8 cellular contexts compared by ENCODE assay signal in the genomic region with DNA sequence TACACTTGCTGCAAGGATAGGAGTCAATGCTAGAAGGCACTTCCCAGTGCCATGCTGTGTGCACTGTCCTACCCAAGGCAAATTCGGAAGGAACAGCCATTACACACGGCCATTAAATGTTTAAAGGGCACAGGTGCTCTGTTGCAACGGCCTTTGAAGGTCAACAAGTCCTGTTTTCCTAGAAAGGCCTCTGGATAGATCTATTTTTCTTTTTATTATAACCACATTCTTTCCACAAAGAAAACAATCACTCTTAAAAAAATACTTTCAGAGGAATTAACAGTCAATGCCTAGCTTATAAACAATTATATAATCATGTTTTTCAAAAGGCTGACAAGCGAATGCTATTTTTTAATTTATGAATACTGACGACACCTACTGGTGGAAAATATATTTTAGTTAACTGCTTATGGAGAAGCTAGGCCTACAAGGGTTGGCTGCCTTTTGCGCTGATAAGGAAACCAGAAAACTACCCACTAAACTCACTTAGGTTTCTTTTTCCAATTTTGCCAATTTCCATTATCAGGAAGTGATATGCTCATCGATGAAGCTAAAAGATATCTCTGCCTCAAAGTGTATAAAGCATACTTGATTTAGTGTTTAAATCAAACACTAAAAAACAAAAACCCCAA. TPM values are rescaled to one million over a fixed set of nuclear protein-coding genes. Genes with fewer than 3 reads are reported as not detected.
A peak's percentile ranks its signal among the peaks of the same experiment; 100 is the strongest.
DNase-seq lines count a peak whose midpoint lies in the region; ATAC-seq and TF ChIP-seq lines count a peak whose summit lies in the region.

No MANE protein-coding gene starts in this region.

- no peaks in the 10 kb centered on the region for H3K27me3 Mint-ChIP-seq in activated CD4-positive, alpha-beta T cell treated with anti-CD3 and anti-CD28 coated beads, Interleukin-2, amount 10 ng/mL, durations not matched to agents 24 days and 14 days
- H3K27me3 Mint-ChIP-seq in T-helper 2 cell treated with Interferon-gamma antibody and Interleukin-4, amounts not matched to agents 5 μg/mL and 100 μg/mL, for 36 hours (ENCODE audit: low read depth) = no peaks in the 10 kb centered on the region

- no peaks in the 10 kb centered on the region for H3K9me3 Mint-ChIP-seq in activated CD4-positive, alpha-beta T cell treated with anti-CD3 and anti-CD28 coated beads, Interleukin-2, amount 10 ng/mL, durations not matched to agents 24 days and 14 days
- no peaks in the 10 kb centered on the region for H3K9me3 Mint-ChIP-seq in T-helper 2 cell treated with Interferon-gamma antibody and Interleukin-4, amounts not matched to agents 5 μg/mL and 100 μg/mL, for 36 hours

- no peaks in the 10 kb centered on the region for H3K27me3 ChIP-seq in endocrine pancreas (ENCODE audit: control insufficient read depth, insufficient read depth, low read length)
- no peaks in the 10 kb centered on the region for H3K27me3 ChIP-seq in uterus

- H3K36me3 Mint-ChIP-seq in activated CD4-positive, alpha-beta T cell treated with anti-CD3 and anti-CD28 coated beads, Interleukin-2, amount 10 ng/mL, durations not matched to agents 24 days and 14 days (ENCODE audit: low read depth) = peaks cover 42% of the 10 kb centered on the region
- peaks cover 38% of the 10 kb centered on the region for H3K36me3 Mint-ChIP-seq in T-helper 2 cell treated with Interferon-gamma antibody and Interleukin-4, amounts not matched to agents 5 μg/mL and 100 μg/mL, for 36 hours (ENCODE audit: low read depth)

- H3K4me1 Mint-ChIP-seq in activated CD4-positive, alpha-beta T cell treated with anti-CD3 and anti-CD28 coated beads, Interleukin-2, amount 10 ng/mL, durations not matched to agents 24 days and 14 days = peaks cover 59% of the 10 kb centered on the region
- peaks cover 58% of the 10 kb centered on the region for H3K4me1 Mint-ChIP-seq in T-helper 2 cell treated with Interferon-gamma antibody and Interleukin-4, amounts not matched to agents 5 μg/mL and 100 μg/mL, for 36 hours (ENCODE audit: low read depth)

- ATAC-seq in GM19463 (IDR thresholded peaks at IDR 0.05; ENCODE audit: unreplicated experiment) = no peak

- intact Hi-C loops in activated CD4-positive, alpha-beta T cell treated with anti-CD3 and anti-CD28 coated beads, Interleukin-2, amount 10 ng/mL, durations not matched to agents 24 days and 14 days (cut with micrococcal nuclease) = loop anchor here (1.0 to 5.0 kb wide), 6 partner anchors 41 to 242 kb away; a partner anchor contains a TSS
- intact Hi-C loops in uterus (cut with DNase I; ENCODE audit: low total_unique reads) = no loop called here

- peak overlapping the region; percentile 78 to 82 for H3K27ac ChIP-seq in uterus

- H3K4me3 ChIP-seq in endocrine pancreas (ENCODE audit: control insufficient read depth, insufficient read depth, low read length) = peak overlapping the region; percentile 86
- H3K4me3 ChIP-seq in uterus = peak overlapping the region; percentile 69 to 81

- no peaks in the 10 kb centered on the region for H3K36me3 ChIP-seq in endocrine pancreas (ENCODE audit: control insufficient read depth, insufficient read depth, low read length)
- H3K36me3 ChIP-seq in uterus = no peaks in the 10 kb centered on the region

- TF ChIP-seq CTCF in uterus (IDR thresholded peaks at IDR 0.05) = peak; percentile 62 to 78 (median 73)

- no peaks in the 10 kb centered on the region for H3K4me1 ChIP-seq in endocrine pancreas (ENCODE audit: control insufficient read depth, insufficient read depth, low read length)
- no peaks in the 10 kb centered on the region for H3K4me1 ChIP-seq in uterus

- peak overlapping the region; percentile 27 for H3K9ac ChIP-seq in endocrine pancreas (ENCODE audit: control insufficient read depth, insufficient read depth, low read length)

- H3K4me3 Mint-ChIP-seq in activated CD4-positive, alpha-beta T cell treated with anti-CD3 and anti-CD28 coated beads, Interleukin-2, amount 10 ng/mL, durations not matched to agents 24 days and 14 days = peak overlapping the region; percentile 97
- H3K4me3 Mint-ChIP-seq in T-helper 2 cell treated with Interferon-gamma antibody and Interleukin-4, amounts not matched to agents 5 μg/mL and 100 μg/mL, for 36 hours = peak overlapping the region; percentile 96

- no peak for TF ChIP-seq POLR2A in uterus (IDR thresholded peaks at IDR 0.05)

- H3K27ac Mint-ChIP-seq in activated CD4-positive, alpha-beta T cell treated with anti-CD3 and anti-CD28 coated beads, Interleukin-2, amount 10 ng/mL, durations not matched to agents 24 days and 14 days = peak overlapping the region; percentile 78
- H3K27ac Mint-ChIP-seq in T-helper 2 cell treated with Interferon-gamma antibody and Interleukin-4, amounts not matched to agents 5 μg/mL and 100 μg/mL, for 36 hours = peak overlapping the region; percentile 79

- peak; percentile 79 for DNase-seq in activated CD4-positive, alpha-beta T cell treated with anti-CD3 and anti-CD28 coated beads, Interleukin-2, amount 10 ng/mL, durations not matched to agents 24 days and 14 days
- no peak for DNase-seq in activated CD4-positive, alpha-beta T cell treated with anti-CD3 and anti-CD28 coated beads, Interleukin-2, amount 50 U/mL, for 48 hours
- DNase-seq in NCI-H1105 (lab: John Stamatoyannopoulos, UW) = peak; percentile 41
- no peak for DNase-seq in T-helper 2 cell treated with Interferon-gamma antibody and Interleukin-4, amounts not matched to agents 5 μg/mL and 100 μg/mL, for 36 hours (ENCODE audit: low spot score)
- DNase-seq in middle frontal gyrus (ENCODE audit: extremely low spot score, low spot score) = peak; percentile 77
- no peak for DNase-seq in uterus

- no peaks in the 10 kb centered on the region for H3K9me3 ChIP-seq in endocrine pancreas (ENCODE audit: control insufficient read depth, low read length)
- H3K9me3 ChIP-seq in uterus = no peaks in the 10 kb centered on the region

RNA-seq across cellular contexts. Expression of a gene that starts 2.4 kb away (rescaled TPM):
- 52.7 and 54.4 TPM in 2 replicates for total RNA-seq in activated CD4-positive, alpha-beta T cell treated with anti-CD3 and anti-CD28 coated beads, Interleukin-2, amount 10 ng/mL, durations not matched to agents 24 days and 14 days
- total RNA-seq in uterus = 10 to 100 TPM; 15.9 to 79.4 (median 44.8) TPM

Comparison
In these comparisons a context has a peak if more than half of its experiments do, and no peak if none do; other contexts are left out.
1. DNase-seq: peak in activated CD4-positive, alpha-beta T cell treated with anti-CD3 and anti-CD28 coated beads, Interleukin-2, amount 10 ng/mL, durations not matched to agents 24 days and 14 days (single experiment), NCI-H1105 (single experiment) and middle frontal gyrus (single experiment); none in activated CD4-positive, alpha-beta T cell treated with anti-CD3 and anti-CD28 coated beads, Interleukin-2, amount 50 U/mL, for 48 hours (0 of 2), T-helper 2 cell treated with Interferon-gamma antibody and Interleukin-4, amounts not matched to agents 5 μg/mL and 100 μg/mL, for 36 hours (single experiment) and uterus (0 of 2).